ENCODE assay signal across 1 cellular context in the genomic region with DNA sequence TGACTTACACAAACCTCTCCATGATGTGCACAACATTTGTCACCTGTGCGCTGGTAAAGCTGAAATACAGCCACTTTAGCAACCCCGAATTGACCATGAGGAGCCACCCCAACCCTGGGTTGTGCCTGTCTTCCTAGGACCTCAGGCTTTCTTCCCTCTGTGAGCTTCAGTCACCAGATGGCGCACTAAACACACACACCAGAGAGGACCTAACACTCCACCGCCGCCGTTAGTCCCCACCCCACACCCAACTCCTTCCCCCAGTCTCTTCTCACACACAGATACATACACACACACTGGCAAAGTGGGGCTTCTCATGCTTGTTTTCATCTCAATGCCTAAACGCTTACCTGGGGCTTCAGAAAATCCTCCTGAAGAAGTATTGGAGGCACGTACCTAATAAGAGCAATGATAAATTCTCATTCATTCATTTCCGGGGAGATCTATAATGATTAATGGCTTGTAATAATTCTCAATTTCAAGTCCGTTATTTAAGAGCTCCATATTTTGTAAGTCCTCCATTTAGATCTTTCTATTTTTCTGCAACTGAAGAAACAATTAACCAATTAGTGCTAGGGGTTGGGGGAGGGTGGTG.
TF ChIP-seq lines count a peak whose summit lies in the region.

No MANE protein-coding gene starts in this region.

TF ChIP-seq in SK-N-SH, 30 proteins besides CTCF, POLR2A, EP300 and RAD21 (continued from another document):
- TF ChIP-seq ZBTB33 (IDR thresholded peaks at IDR 0.05; ENCODE audit: borderline replicate concordance, low read depth) (no peak), JUND (IDR thresholded peaks at IDR 0.05) (0 out of 2 replicates have a peak, but pooled peaks have one; percentile 26), FOSL2 (IDR thresholded peaks at IDR 0.05; ENCODE audit: borderline replicate concordance, low read depth) (no peak), MEF2A (IDR thresholded peaks at IDR 0.05; ENCODE audit: borderline replicate concordance, low read depth) (no peak), NFIC (IDR thresholded peaks at IDR 0.05; ENCODE audit: borderline replicate concordance) (no peak), SIN3A (IDR thresholded peaks at IDR 0.05; ENCODE audit: borderline replicate concordance, low read depth, low read length) (peak; percentile 57; the same call in 1 of the 2 replicates), TCF12 (IDR thresholded peaks at IDR 0.05) (peak; percentile 36; the same call in 1 of the 2 replicates), SMC3 (IDR thresholded peaks at IDR 0.05; ENCODE audit: low read depth, low read length) (peak; percentile 96), RCOR1 (IDR thresholded peaks at IDR 0.05; ENCODE audit: low read length) (no peak)
- TF ChIP-seq, protein P1, sequence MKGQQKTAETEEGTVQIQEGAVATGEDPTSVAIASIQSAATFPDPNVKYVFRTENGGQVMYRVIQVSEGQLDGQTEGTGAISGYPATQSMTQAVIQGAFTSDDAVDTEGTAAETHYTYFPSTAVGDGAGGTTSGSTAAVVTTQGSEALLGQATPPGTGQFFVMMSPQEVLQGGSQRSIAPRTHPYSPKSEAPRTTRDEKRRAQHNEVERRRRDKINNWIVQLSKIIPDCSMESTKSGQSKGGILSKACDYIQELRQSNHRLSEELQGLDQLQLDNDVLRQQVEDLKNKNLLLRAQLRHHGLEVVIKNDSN (IDR thresholded peaks at IDR 0.05; ENCODE audit: borderline replicate concordance, low read depth) = no peak
- TF ChIP-seq, protein P2, sequence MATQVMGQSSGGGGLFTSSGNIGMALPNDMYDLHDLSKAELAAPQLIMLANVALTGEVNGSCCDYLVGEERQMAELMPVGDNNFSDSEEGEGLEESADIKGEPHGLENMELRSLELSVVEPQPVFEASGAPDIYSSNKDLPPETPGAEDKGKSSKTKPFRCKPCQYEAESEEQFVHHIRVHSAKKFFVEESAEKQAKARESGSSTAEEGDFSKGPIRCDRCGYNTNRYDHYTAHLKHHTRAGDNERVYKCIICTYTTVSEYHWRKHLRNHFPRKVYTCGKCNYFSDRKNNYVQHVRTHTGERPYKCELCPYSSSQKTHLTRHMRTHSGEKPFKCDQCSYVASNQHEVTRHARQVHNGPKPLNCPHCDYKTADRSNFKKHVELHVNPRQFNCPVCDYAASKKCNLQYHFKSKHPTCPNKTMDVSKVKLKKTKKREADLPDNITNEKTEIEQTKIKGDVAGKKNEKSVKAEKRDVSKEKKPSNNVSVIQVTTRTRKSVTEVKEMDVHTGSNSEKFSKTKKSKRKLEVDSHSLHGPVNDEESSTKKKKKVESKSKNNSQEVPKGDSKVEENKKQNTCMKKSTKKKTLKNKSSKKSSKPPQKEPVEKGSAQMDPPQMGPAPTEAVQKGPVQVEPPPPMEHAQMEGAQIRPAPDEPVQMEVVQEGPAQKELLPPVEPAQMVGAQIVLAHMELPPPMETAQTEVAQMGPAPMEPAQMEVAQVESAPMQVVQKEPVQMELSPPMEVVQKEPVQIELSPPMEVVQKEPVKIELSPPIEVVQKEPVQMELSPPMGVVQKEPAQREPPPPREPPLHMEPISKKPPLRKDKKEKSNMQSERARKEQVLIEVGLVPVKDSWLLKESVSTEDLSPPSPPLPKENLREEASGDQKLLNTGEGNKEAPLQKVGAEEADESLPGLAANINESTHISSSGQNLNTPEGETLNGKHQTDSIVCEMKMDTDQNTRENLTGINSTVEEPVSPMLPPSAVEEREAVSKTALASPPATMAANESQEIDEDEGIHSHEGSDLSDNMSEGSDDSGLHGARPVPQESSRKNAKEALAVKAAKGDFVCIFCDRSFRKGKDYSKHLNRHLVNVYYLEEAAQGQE (IDR thresholded peaks at IDR 0.05; ENCODE audit: low read depth, low read length) = 0 out of 2 replicates have a peak, but pooled peaks have one; percentile 39
- TF ChIP-seq, protein P3, sequence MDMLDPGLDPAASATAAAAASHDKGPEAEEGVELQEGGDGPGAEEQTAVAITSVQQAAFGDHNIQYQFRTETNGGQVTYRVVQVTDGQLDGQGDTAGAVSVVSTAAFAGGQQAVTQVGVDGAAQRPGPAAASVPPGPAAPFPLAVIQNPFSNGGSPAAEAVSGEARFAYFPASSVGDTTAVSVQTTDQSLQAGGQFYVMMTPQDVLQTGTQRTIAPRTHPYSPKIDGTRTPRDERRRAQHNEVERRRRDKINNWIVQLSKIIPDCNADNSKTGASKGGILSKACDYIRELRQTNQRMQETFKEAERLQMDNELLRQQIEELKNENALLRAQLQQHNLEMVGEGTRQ (IDR thresholded peaks at IDR 0.05; ENCODE audit: borderline replicate concordance, low read depth, low read length) = no peak
